Comparison of ENCODE assay signal across 14 cellular contexts in genomic region chr4:146310319-146311021, GRCh38.
DNase-seq lines count a peak whose midpoint lies in the region; ATAC-seq lines count a peak whose summit lies in the region.
"Had no signal": no experiment of that assay in that cellular context is flagged by ENCODE, and none has a peak within 500 bp of the region (broad histone marks: within the 10 kb centered on the region; RNA-seq: fewer than 3 reads in every experiment).

No MANE protein-coding gene starts in this region.

- H3K27me3 ChIP-seq in SJCRH30 = no peaks in the 10 kb centered on the region
- no peaks in the 10 kb centered on the region for H3K27me3 ChIP-seq in right cardiac atrium (ENCODE audit: control insufficient read depth, insufficient read depth)

- H3K27ac Mint-ChIP-seq in activated CD8-positive, alpha-beta T cell treated with anti-CD3 and anti-CD28 coated beads, Interleukin-2, amount 10 ng/mL, durations not matched to agents 7 days and 5 days = no peak overlapping the region
- H3K27ac Mint-ChIP-seq: activated T-helper 2 cell treated with anti-CD3 and anti-CD28 coated beads, Interferon-gamma antibody, Interleukin-2, Interleukin-4, amounts not matched to agents 10 μg/mL and 5 μg/mL and 100 μg/mL, durations not matched to agents 14 hours and 24 hours and 36 hours; brain; CD8-positive, alpha-beta T cell; T-cell had no signal

- DNase-seq in SJCRH30 (no peak), Ammon's horn (ENCODE audit: low spot score) (no peak), right cardiac atrium (no peak), NCI-H1417 treated with DMSO at 0.1 percent for 48 hours (lab: John Stamatoyannopoulos, UW) (no peak)
- DNase-seq in activated CD8-positive, alpha-beta T cell treated with anti-CD3 and anti-CD28 coated beads, Interleukin-2, amount 10 ng/mL, durations not matched to agents 7 days and 5 days = no peak
- DNase-seq: activated CD4-positive, alpha-beta T cell treated with anti-CD3 and anti-CD28 coated beads for 4 hours; CD8-positive, alpha-beta T cell; T-cell had no signal

- no peak overlapping the region for H3K4me3 Mint-ChIP-seq in activated CD8-positive, alpha-beta T cell treated with anti-CD3 and anti-CD28 coated beads, Interleukin-2, amount 10 ng/mL, durations not matched to agents 7 days and 5 days
- H3K4me3 Mint-ChIP-seq: brain; CD8-positive, alpha-beta T cell; T-cell had no signal

- CTCF ChIA-PET in activated CD8-positive, alpha-beta T cell treated with anti-CD3 and anti-CD28 coated beads, Interleukin-2, amount 10 ng/mL, durations not matched to agents 7 days and 5 days (lab: Charles Lee) = no interaction called here

- no peaks in the 10 kb centered on the region for H3K36me3 ChIP-seq in SJCRH30
- H3K36me3 ChIP-seq: thoracic aorta had no signal

- intact Hi-C loops in right cardiac atrium (cut with DNase I) = no loop called here

- H3K27me3 Mint-ChIP-seq in activated CD8-positive, alpha-beta T cell treated with anti-CD3 and anti-CD28 coated beads, Interleukin-2, amount 10 ng/mL, durations not matched to agents 7 days and 5 days (ENCODE audit: low read depth) = no peaks in the 10 kb centered on the region
- H3K27me3 Mint-ChIP-seq: T-cell had no signal

- H3K9me3 Mint-ChIP-seq in activated CD8-positive, alpha-beta T cell treated with anti-CD3 and anti-CD28 coated beads, Interleukin-2, amount 10 ng/mL, durations not matched to agents 7 days and 5 days (ENCODE audit: insufficient read depth) = no peaks in the 10 kb centered on the region
- H3K9me3 Mint-ChIP-seq: activated T-helper 2 cell treated with anti-CD3 and anti-CD28 coated beads, Interferon-gamma antibody, Interleukin-2, Interleukin-4, amounts not matched to agents 10 μg/mL and 5 μg/mL and 100 μg/mL, durations not matched to agents 14 hours and 24 hours and 36 hours; brain; CD8-positive, alpha-beta T cell; T-cell had no signal

- H3K4me3 ChIP-seq in SJCRH30 = no peak overlapping the region
- no peak overlapping the region for H3K4me3 ChIP-seq in right cardiac atrium (ENCODE audit: low read length)
- H3K4me3 ChIP-seq: thoracic aorta had no signal

- no peaks in the 10 kb centered on the region for H3K36me3 Mint-ChIP-seq in activated CD8-positive, alpha-beta T cell treated with anti-CD3 and anti-CD28 coated beads, Interleukin-2, amount 10 ng/mL, durations not matched to agents 7 days and 5 days (ENCODE audit: low read depth)
- H3K36me3 Mint-ChIP-seq: brain had no signal

- H3K4me1 Mint-ChIP-seq in activated CD8-positive, alpha-beta T cell treated with anti-CD3 and anti-CD28 coated beads, Interleukin-2, amount 10 ng/mL, durations not matched to agents 7 days and 5 days (ENCODE audit: low read depth) = no peaks in the 10 kb centered on the region

- no peaks in the 10 kb centered on the region for H3K9me3 ChIP-seq in SJCRH30 (replicated peaks)
- H3K9me3 ChIP-seq in right cardiac atrium (ENCODE audit: control insufficient read depth, low read length) = no peaks in the 10 kb centered on the region
- H3K9me3 ChIP-seq: thoracic aorta had no signal

- H3K4me1 ChIP-seq in SJCRH30 (peaks cover 18% of the 10 kb centered on the region), right cardiac atrium (ENCODE audit: control insufficient read depth, insufficient read depth, low read length) (no peaks in the 10 kb centered on the region)

- POLR2A ChIA-PET in activated CD8-positive, alpha-beta T cell treated with anti-CD3 and anti-CD28 coated beads, Interleukin-2, amount 10 ng/mL, durations not matched to agents 7 days and 5 days (lab: Charles Lee) = no interaction called here

- peak overlapping the region; percentile 80; the same call in 1 of the 2 replicates for H3K27ac ChIP-seq in SJCRH30
- no peak overlapping the region for H3K27ac ChIP-seq in right cardiac atrium (ENCODE audit: low read length)
- H3K27ac ChIP-seq: thoracic aorta had no signal

- ATAC-seq in GM19035 (IDR thresholded peaks at IDR 0.05; ENCODE audit: unreplicated experiment) (peak; percentile 89), GM21723 (IDR thresholded peaks at IDR 0.05; ENCODE audit: unreplicated experiment) (peak; percentile 92), HG03066 (IDR thresholded peaks at IDR 0.05; ENCODE audit: low read depth, unreplicated experiment) (peak; percentile 88), right cardiac atrium (no peak)
- no peak for ATAC-seq in activated CD8-positive, alpha-beta T cell treated with anti-CD3 and anti-CD28 coated beads, Interleukin-2, amount 10 ng/mL, durations not matched to agents 7 days and 5 days
- ATAC-seq: CD8-positive, alpha-beta T cell; T-cell had no signal

Comparison
In these comparisons a context has a peak if more than half of its experiments do, and no peak if none do; other contexts are left out.
1. ATAC-seq: peak in GM19035 (single experiment), GM21723 (single experiment) and HG03066 (single experiment); none in right cardiac atrium (0 of 2) and activated CD8-positive, alpha-beta T cell treated with anti-CD3 and anti-CD28 coated beads, Interleukin-2, amount 10 ng/mL, durations not matched to agents 7 days and 5 days (single experiment).